8 cellular contexts compared by ENCODE assay signal in genomic region chr15:64460737-64461576, GRCh38. TPM values are rescaled to one million over a fixed set of nuclear protein-coding genes. Genes with fewer than 3 reads are reported as not detected.
DNase-seq lines count a peak whose midpoint lies in the region; ATAC-seq and TF ChIP-seq lines count a peak whose summit lies in the region.

No MANE protein-coding gene starts in this region.

- H3K9me3 ChIP-seq in CD4-positive, alpha-beta T cell (ENCODE audit: control insufficient read depth, low read length) = no peaks in the 10 kb centered on the region

- TF ChIP-seq CTCF in CD4-positive, alpha-beta T cell (IDR thresholded peaks at IDR 0.05) = no peak
- no peak for TF ChIP-seq CTCF in activated CD8-positive, alpha-beta T cell treated with anti-CD3 and anti-CD28 coated beads for 36 hours (IDR thresholded peaks at IDR 0.05)

- CTCF ChIA-PET in CD4-positive, alpha-beta T cell (lab: Charles Lee) = interaction anchor here (1.3 to 1.5 kb wide), 2 partner anchors 11 to 31 kb away, joined by 3 to 4 read pairs; no protein-coding TSS in a partner anchor
- CTCF ChIA-PET in activated CD8-positive, alpha-beta T cell treated with anti-CD3 and anti-CD28 coated beads for 36 hours (lab: Charles Lee) = interaction anchor here (1.3 kb wide), 2 partner anchors 17 kb away, joined by 3 to 4 read pairs; no protein-coding TSS in a partner anchor

- no peaks in the 10 kb centered on the region for H3K27me3 Mint-ChIP-seq in CD4-positive, alpha-beta T cell
- no peaks in the 10 kb centered on the region for H3K27me3 Mint-ChIP-seq in activated CD8-positive, alpha-beta T cell treated with anti-CD3 and anti-CD28 coated beads for 36 hours
- H3K27me3 Mint-ChIP-seq in effector memory CD8-positive, alpha-beta T cell = no peaks in the 10 kb centered on the region

- intact Hi-C loops in CD4-positive, alpha-beta T cell (cut with DNase I, micrococcal nuclease) = loop anchor here in 1 of 2 experiments (1.0 to 10.0 kb wide), 3 partner anchors 31 to 76 kb away; partner anchors contain the start of genes PCLAF and TRIP4
- intact Hi-C loops in activated CD8-positive, alpha-beta T cell treated with anti-CD3 and anti-CD28 coated beads for 36 hours (cut with micrococcal nuclease) = no loop called here

- peak in 8 of 10 experiments; percentile 3 to 46 (median 18) for DNase-seq in CD4-positive, alpha-beta T cell
- peak; percentile 37 for DNase-seq in NCI-H510A treated with DMSO at 0.1 percent for 48 hours (lab: John Stamatoyannopoulos, UW)
- peak; percentile 56 for DNase-seq in activated CD8-positive, alpha-beta T cell treated with anti-CD3 and anti-CD28 coated beads for 36 hours
- peak in 2 of 3 experiments; percentile 13 to 18 for DNase-seq in effector memory CD8-positive, alpha-beta T cell
- peak; percentile 86 for DNase-seq in medulla oblongata (ENCODE audit: extremely low spot score)
- DNase-seq in stimulated activated CD8-positive, alpha-beta memory T cell treated with anti-CD3 and anti-CD28 coated beads, Interleukin-7, amount 100 ng/mL, for 48 hours (ENCODE audit: extremely low read depth in 1 of 2, low read depth in 1 of 2) = peak; percentile 7 to 20

- H3K27ac ChIP-seq in CD4-positive, alpha-beta T cell (ENCODE audit: low read depth, low read length) = peak overlapping the region; percentile 52

- no peaks in the 10 kb centered on the region for H3K9me3 Mint-ChIP-seq in CD4-positive, alpha-beta T cell
- H3K9me3 Mint-ChIP-seq in activated CD8-positive, alpha-beta T cell treated with anti-CD3 and anti-CD28 coated beads for 36 hours = no peaks in the 10 kb centered on the region
- no peaks in the 10 kb centered on the region for H3K9me3 Mint-ChIP-seq in effector memory CD8-positive, alpha-beta T cell

- POLR2A ChIA-PET in CD4-positive, alpha-beta T cell (lab: Charles Lee) = interaction anchor here (0.7 to 4.1 kb wide), 7 partner anchors 13 to 191 kb away, joined by 3 to 22 read pairs (median 5); partner anchors contain the start of gene TRIP4
- POLR2A ChIA-PET in activated CD8-positive, alpha-beta T cell treated with anti-CD3 and anti-CD28 coated beads for 36 hours (lab: Charles Lee) = interaction anchor here (0.8 to 3.1 kb wide), 9 partner anchors 9 to 298 kb away, joined by 3 to 16 read pairs (median 3); partner anchors contain the start of genes PPIB and TRIP4

- peaks cover 86% of the 10 kb centered on the region for H3K4me1 Mint-ChIP-seq in CD4-positive, alpha-beta T cell (ENCODE audit: low read depth)
- peaks cover 70% of the 10 kb centered on the region for H3K4me1 Mint-ChIP-seq in activated CD8-positive, alpha-beta T cell treated with anti-CD3 and anti-CD28 coated beads for 36 hours (ENCODE audit: low read depth)
- H3K4me1 Mint-ChIP-seq in effector memory CD8-positive, alpha-beta T cell (ENCODE audit: low read depth in 2 of 2) = peaks cover 32 to 49% of the 10 kb centered on the region in 2 donors

- H3K4me3 Mint-ChIP-seq in CD4-positive, alpha-beta T cell = peak overlapping the region; percentile 92
- peak overlapping the region; percentile 84 for H3K4me3 Mint-ChIP-seq in activated CD8-positive, alpha-beta T cell treated with anti-CD3 and anti-CD28 coated beads for 36 hours
- H3K4me3 Mint-ChIP-seq in effector memory CD8-positive, alpha-beta T cell = peak overlapping the region; percentile 92 to 94

- ATAC-seq in CD4-positive, alpha-beta T cell (ENCODE audit: poor library complexity) = peak; percentile 22
- ATAC-seq in GM21737 (IDR thresholded peaks at IDR 0.05; ENCODE audit: unreplicated experiment) (peak; percentile 16), HG02884 (IDR thresholded peaks at IDR 0.05; ENCODE audit: unreplicated experiment) (no peak)
- ATAC-seq in activated CD8-positive, alpha-beta T cell treated with anti-CD3 and anti-CD28 coated beads for 36 hours = peak; percentile 42
- peak; percentile 40 for ATAC-seq in effector memory CD8-positive, alpha-beta T cell (replicated peaks)

- H3K27ac Mint-ChIP-seq in CD4-positive, alpha-beta T cell = peak overlapping the region; percentile 87
- peak overlapping the region; percentile 88 for H3K27ac Mint-ChIP-seq in activated CD8-positive, alpha-beta T cell treated with anti-CD3 and anti-CD28 coated beads for 36 hours
- H3K27ac Mint-ChIP-seq in effector memory CD8-positive, alpha-beta T cell = peak overlapping the region; percentile 77 to 89

- no peaks in the 10 kb centered on the region for H3K27me3 ChIP-seq in CD4-positive, alpha-beta T cell (ENCODE audit: control insufficient read depth, insufficient read depth, low read length)

- peaks cover 19% of the 10 kb centered on the region for H3K36me3 Mint-ChIP-seq in CD4-positive, alpha-beta T cell (ENCODE audit: low read depth)
- H3K36me3 Mint-ChIP-seq in activated CD8-positive, alpha-beta T cell treated with anti-CD3 and anti-CD28 coated beads for 36 hours (ENCODE audit: low read depth) = peaks cover 22% of the 10 kb centered on the region
- H3K36me3 Mint-ChIP-seq in effector memory CD8-positive, alpha-beta T cell (ENCODE audit: insufficient read depth) = peaks cover 5% of the 10 kb centered on the region

RNA-seq across cellular contexts. Expression of gene ZNF609, which starts 0.6 kb away (rescaled TPM):
- total RNA-seq in CD4-positive, alpha-beta T cell = 10 to 100 TPM; 62.4 to 65.3 TPM
- total RNA-seq in activated CD8-positive, alpha-beta T cell treated with anti-CD3 and anti-CD28 coated beads for 36 hours = 10 to 100 TPM; 37.2 to 39.6 TPM

Comparison
In these comparisons a context has a peak if more than half of its experiments do, and no peak if none do; other contexts are left out.
1. DNase-seq: peak in every context shown above with its lines; median percentile 86 in medulla oblongata; 56 in activated CD8-positive, alpha-beta T cell treated with anti-CD3 and anti-CD28 coated beads for 36 hours; 37 in NCI-H510A treated with DMSO at 0.1 percent for 48 hours; 18 in CD4-positive, alpha-beta T cell; 16 in effector memory CD8-positive, alpha-beta T cell; 14 in stimulated activated CD8-positive, alpha-beta memory T cell treated with anti-CD3 and anti-CD28 coated beads, Interleukin-7, amount 100 ng/mL, for 48 hours.